In genomic region chr3:8319935-8320634, GRCh38 we compare ENCODE assay signal across 13 cellular contexts.
A peak's percentile ranks its signal among the peaks of the same experiment; 100 is the strongest.
DNase-seq lines count a peak whose midpoint lies in the region; ATAC-seq and TF ChIP-seq lines count a peak whose summit lies in the region.
"Had no signal": no experiment of that assay in that cellular context is flagged by ENCODE, and none has a peak within 500 bp of the region (broad histone marks: within the 10 kb centered on the region; RNA-seq: fewer than 3 reads in every experiment).

No MANE protein-coding gene starts in this region.

- 0 out of 2 replicates have a peak overlapping the region, but pooled peaks have one; percentile 20 for H2AFZ ChIP-seq in GM23248

- no peaks in the 10 kb centered on the region for H3K9me3 Mint-ChIP-seq in activated T-helper 17 cell treated with anti-CD3 and anti-CD28 coated beads, Interleukin-2, amount 50 U/mL, for 72 hours
- H3K9me3 Mint-ChIP-seq in Calu3 (ENCODE audit: low read depth, unreplicated experiment), result no peaks in the 10 kb centered on the region

- no peak overlapping the region for H3K9ac ChIP-seq in GM23248

- BruUV-seq in Calu3 (replicated peaks; lab: Mats Ljungman, UMichigan), result no TSS peak

- no peaks in the 10 kb centered on the region for H3K9me3 ChIP-seq in GM23248 (ENCODE audit: low read depth)
- H3K9me3 ChIP-seq: left ventricle myocardium inferior had no signal

- peaks cover 5% of the 10 kb centered on the region for H3K27me3 Mint-ChIP-seq in activated T-helper 17 cell treated with anti-CD3 and anti-CD28 coated beads, Interleukin-2, amount 50 U/mL, for 72 hours
- H3K27me3 Mint-ChIP-seq in Calu3 (ENCODE audit: unreplicated experiment), result no peaks in the 10 kb centered on the region

- CTCF ChIA-PET in Calu3 (lab: Charles Lee), result no interaction called here

- no peaks in the 10 kb centered on the region for H3K36me3 ChIP-seq in GM23248 (ENCODE audit: low read depth)
- H3K36me3 ChIP-seq: left ventricle myocardium inferior had no signal

- in situ Hi-C loops in GM23248 (cut with MboI), result no loop called here

- H3K4me1 ChIP-seq in GM23248 (ENCODE audit: insufficient read depth), result peaks cover 38% of the 10 kb centered on the region
- H3K4me1 ChIP-seq: left ventricle myocardium inferior had no signal

- no peaks in the 10 kb centered on the region for H3K9me2 ChIP-seq in GM23248 (ENCODE audit: insufficient read depth)

- H3K4me2 ChIP-seq in GM23248 (ENCODE audit: unreplicated experiment), result peak overlapping the region; percentile 56

- no peaks in the 10 kb centered on the region for H3K27me3 ChIP-seq in GM23248 (replicated peaks; ENCODE audit: insufficient read depth)

- H3K4me3 Mint-ChIP-seq in activated T-helper 17 cell treated with anti-CD3 and anti-CD28 coated beads, Interleukin-2, amount 50 U/mL, for 72 hours, result no peak overlapping the region
- no peak overlapping the region for H3K4me3 Mint-ChIP-seq in Calu3 (ENCODE audit: low read depth, unreplicated experiment)

- peak overlapping the region; percentile 2; the same call in 1 of the 2 replicates for H3K27ac ChIP-seq in GM23248
- H3K27ac ChIP-seq: left ventricle myocardium inferior had no signal

- no peak for TF ChIP-seq CTCF in Calu3 (IDR thresholded peaks at IDR 0.05; ENCODE audit: unreplicated experiment)
- no peak for TF ChIP-seq CTCF in omental fat pad (IDR thresholded peaks at IDR 0.05)

- no peaks in the 10 kb centered on the region for H3K79me2 ChIP-seq in GM23248 (ENCODE audit: insufficient read depth)

- H3K27ac Mint-ChIP-seq in activated T-helper 17 cell treated with anti-CD3 and anti-CD28 coated beads, Interleukin-2, amount 50 U/mL, for 72 hours, result no peak overlapping the region
- no peak overlapping the region for H3K27ac Mint-ChIP-seq in Calu3 (ENCODE audit: unreplicated experiment)

- DNase-seq in 8988T (peak; percentile 22), GM23248 (peak; percentile 81), foreskin melanocyte (peak; percentile 86), NK-92 (lab: John Stamatoyannopoulos, UW; ENCODE audit: unreplicated experiment) (no peak), Calu3 (no peak), omental fat pad (ENCODE audit: low spot score) (no peak)
- DNase-seq: anterior cingulate cortex; erythroblast; left ventricle myocardium inferior; occipital lobe; stimulated activated CD4-positive, alpha-beta T cell treated with anti-CD3 and anti-CD28 coated beads, Interleukin-4, amount 100 ng/mL, for 1 hour had no signal

- intact Hi-C loops in Calu3 (cut with micrococcal nuclease; ENCODE audit: unreplicated experiment), result loop anchor here (5.0 kb wide), 1 partner anchor 182 kb away; the partner anchor contains the start of gene LMCD1

- no peaks in the 10 kb centered on the region for H3K36me3 Mint-ChIP-seq in activated T-helper 17 cell treated with anti-CD3 and anti-CD28 coated beads, Interleukin-2, amount 50 U/mL, for 72 hours (ENCODE audit: low read depth)
- H3K36me3 Mint-ChIP-seq in Calu3 (ENCODE audit: insufficient read depth, unreplicated experiment), result no peaks in the 10 kb centered on the region

- peak; percentile 84 for ATAC-seq in activated T-helper 17 cell treated with anti-CD3 and anti-CD28 coated beads, Interleukin-2, amount 50 U/mL, for 72 hours (replicated peaks)
- ATAC-seq in omental fat pad (ENCODE audit: low FRiP score), result no peak
- no peak for ATAC-seq in GM18907 (IDR thresholded peaks at IDR 0.05; ENCODE audit: unreplicated experiment)

- H4K20me1 ChIP-seq in GM23248 (ENCODE audit: insufficient read depth), result no peaks in the 10 kb centered on the region

- H3F3A ChIP-seq in GM23248 (ENCODE audit: insufficient read depth), result peaks cover 9% of the 10 kb centered on the region; the same call in 1 of the 2 replicates

- H3K4me3 ChIP-seq in GM23248, result no peak overlapping the region; the same call in 1 of the 2 replicates
- H3K4me3 ChIP-seq: left ventricle myocardium inferior had no signal

- 0 to 1% methylated on average over 2 of the region's 2 CpGs for WGBS in GM23248 (ENCODE audit: low coverage in 1 of 2, low lambda C conversion rate in 2 of 2, missing lambda C conversion rate in 2 of 2), 2 experiments

- H3K4me1 Mint-ChIP-seq in activated T-helper 17 cell treated with anti-CD3 and anti-CD28 coated beads, Interleukin-2, amount 50 U/mL, for 72 hours, result no peaks in the 10 kb centered on the region
- H3K4me1 Mint-ChIP-seq in Calu3 (ENCODE audit: low read depth, unreplicated experiment), result no peaks in the 10 kb centered on the region

Comparison
In these comparisons a context has a peak if more than half of its experiments do, and no peak if none do; other contexts are left out.
1. DNase-seq: peak in 8988T (single experiment), GM23248 (single experiment) and foreskin melanocyte (single experiment); none in NK-92 (single experiment), Calu3 (single experiment) and omental fat pad (single experiment).